Comparison of ENCODE assay signal across 23 cellular contexts in the genomic region with DNA sequence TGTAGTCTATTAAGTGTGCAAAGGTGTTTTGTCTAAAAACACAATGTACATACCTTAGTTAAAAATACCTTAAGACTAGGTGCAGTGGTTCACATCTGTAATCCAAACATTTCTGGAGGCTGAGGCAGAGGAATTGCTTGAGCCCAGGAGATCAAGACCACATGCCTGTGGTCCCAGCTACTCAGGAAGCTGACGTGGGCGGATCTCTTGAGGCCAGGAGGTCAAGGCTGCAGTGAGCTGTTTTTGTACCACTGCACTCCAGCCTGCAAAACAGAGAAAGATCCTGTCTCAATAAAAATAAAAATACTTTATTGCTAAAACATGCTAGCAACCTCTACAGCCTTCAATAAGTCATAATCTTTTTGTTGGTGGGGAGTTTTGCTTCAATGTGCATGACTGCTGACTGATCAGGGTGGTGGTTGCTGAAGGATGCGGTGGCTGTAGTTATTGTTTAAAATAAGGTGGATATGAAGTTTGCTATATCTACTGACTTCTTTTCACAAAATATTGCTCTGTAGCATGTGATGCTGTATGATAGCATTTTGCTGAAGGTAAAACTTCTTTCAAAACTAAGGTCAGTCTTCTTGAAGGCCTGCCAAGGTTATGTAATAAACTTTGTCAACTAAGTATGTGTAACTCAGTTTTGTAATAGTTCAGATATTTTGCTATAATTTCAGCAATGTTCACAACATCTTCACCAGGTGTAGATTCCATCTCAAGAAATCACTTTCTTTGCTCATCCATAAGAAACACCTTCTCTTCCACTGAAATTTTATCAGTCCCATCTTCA.
A peak's percentile ranks its signal among the peaks of the same experiment; 100 is the strongest.
DNase-seq lines count a peak whose midpoint lies in the region; ATAC-seq and TF ChIP-seq lines count a peak whose summit lies in the region.
"Had no signal": no experiment of that assay in that cellular context is flagged by ENCODE, and none has a peak within 500 bp of the region (broad histone marks: within the 10 kb centered on the region; RNA-seq: fewer than 3 reads in every experiment).

No MANE protein-coding gene starts in this region.

- intact Hi-C loops in sciatic nerve (cut with DNase I) = no loop called here

- DNase-seq in HS-27A (ENCODE audit: low read depth) = peak; percentile 42
- DNase-seq in UCSD-AML1 (lab: John Stamatoyannopoulos, UW; ENCODE audit: unreplicated experiment) = peak; percentile 8
- peak; percentile 84 for DNase-seq in fibroblast of mammary gland (ENCODE audit: low read depth)
- no peak for DNase-seq in sciatic nerve (ENCODE audit: low spot score)
- no peak for DNase-seq in hypothalamus (lab: John Stamatoyannopoulos, UW)
- no peak for DNase-seq in NCI-H2107 treated with DMSO at 0.1 percent for 48 hours (lab: John Stamatoyannopoulos, UW; ENCODE audit: unreplicated experiment)
- no peak for DNase-seq in activated naive CD4-positive, alpha-beta T cell (lab: John Stamatoyannopoulos, UW)
- DNase-seq: activated CD4-positive, alpha-beta T cell treated with anti-CD3 and anti-CD28 coated beads, Interleukin-2, amount 50 U/mL, for 4 hours; activated naive CD4-positive, alpha-beta T cell treated with anti-CD3 and anti-CD28 coated beads, Interleukin-2, amount 50 U/mL, for 16 hours; activated T-cell treated with anti-CD3 and anti-CD28 coated beads for 4 hours; GDM1; heart right ventricle; mesendoderm; NCI-H187; NCI-H345; NK-92 treated with Interleukin-12 subunit alpha and Interleukin-12 subunit beta, amount 100 ng/mL, for 24 hours; psoas muscle; SW 1271 had no signal

- H3K4me3 ChIP-seq in fibroblast of mammary gland (ENCODE audit: control insufficient read depth, low read depth, low read length) = no peak overlapping the region
- H3K4me3 ChIP-seq: HAP-1, heart right ventricle, psoas muscle, thoracic aorta had no signal

- no peak for TF ChIP-seq CTCF in fibroblast of mammary gland (conservative IDR thresholded peaks at IDR 0.05; ENCODE audit: control insufficient read depth, insufficient read depth, low read depth, low read length)

- ATAC-seq in sciatic nerve (peak; percentile 65), HG02571 (IDR thresholded peaks at IDR 0.05; ENCODE audit: unreplicated experiment) (no peak)
- ATAC-seq: heart right ventricle; natural killer cell treated with Interleukin-12 subunit alpha and Interleukin-12 subunit beta and Interleukin-15 and Interleukin-18, amount 100 ng/mL, for 72 hours; psoas muscle; stimulated activated effector memory CD8-positive, alpha-beta T cell treated with anti-CD3 and anti-CD28 coated beads, Interleukin-12 subunit alpha, Interleukin-12 subunit beta, amount 100 ng/mL, for 72 hours had no signal

Comparison
In these comparisons a context has a peak if more than half of its experiments do, and no peak if none do; other contexts are left out.
1. DNase-seq: peak in HS-27A (single experiment), UCSD-AML1 (single experiment) and fibroblast of mammary gland (single experiment); none in sciatic nerve (single experiment), hypothalamus (0 of 51), NCI-H2107 treated with DMSO at 0.1 percent for 48 hours (single experiment) and activated naive CD4-positive, alpha-beta T cell (0 of 4).